ENCODE assay signal across 24 cellular contexts in the genomic region with DNA sequence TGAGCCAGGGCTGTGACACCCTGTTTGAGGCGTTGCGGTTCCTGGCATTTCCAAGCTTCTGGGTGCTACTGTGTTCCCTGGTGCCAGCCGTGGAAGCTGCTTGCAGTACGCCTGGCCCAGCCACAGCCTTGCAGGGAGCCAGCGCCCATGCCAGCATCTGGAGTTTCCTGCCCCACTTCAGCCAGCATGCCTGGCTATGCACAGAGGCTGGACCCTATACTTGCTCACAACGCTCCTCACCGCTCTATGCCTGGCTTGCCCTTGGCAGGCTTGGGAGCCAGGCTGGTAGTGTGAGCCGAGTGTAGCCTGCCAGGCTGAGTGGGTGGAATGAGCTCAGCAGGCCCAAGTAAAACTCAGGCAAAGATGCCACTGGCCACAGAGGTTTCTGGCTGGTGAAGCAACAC. TPM values are rescaled to one million over a fixed set of nuclear protein-coding genes. Genes with fewer than 3 reads are reported as not detected.
DNase-seq lines count a peak whose midpoint lies in the region; ATAC-seq, FAIRE-seq and TF ChIP-seq lines count a peak whose summit lies in the region.
"Had no signal": no experiment of that assay in that cellular context is flagged by ENCODE, and none has a peak within 500 bp of the region (broad histone marks: within the 10 kb centered on the region; RNA-seq: fewer than 3 reads in every experiment).

No MANE protein-coding gene starts in this region.

- H4K20me1 ChIP-seq in astrocyte (ENCODE audit: insufficient read depth, low read length), result peaks cover 4% of the 10 kb centered on the region

- no peak for FAIRE-seq in astrocyte (lab: Jason Lieb, UNC)
- no peak for FAIRE-seq in GM12892 (lab: Jason Lieb, UNC)

- peaks cover 46% of the 10 kb centered on the region for H3K79me2 ChIP-seq in astrocyte (ENCODE audit: insufficient read depth, low read length)

- H3K4me3 Mint-ChIP-seq in astrocyte (ENCODE audit: unreplicated experiment), result no peak overlapping the region
- H3K4me3 Mint-ChIP-seq: CD4-positive, CD25-positive, alpha-beta regulatory T cell; stimulated activated naive B cell treated with anti-CD40 and anti-IgM and Interleukin-4, amounts not matched to agents 10 μg/mL and 1 μg/mL and 100 μg/mL, for 72 hours; T-helper 17 cell had no signal

- intact Hi-C loops in left cardiac atrium (cut with DNase I) (no loop called here), sciatic nerve (cut with DNase I) (no loop called here)

- DNase-seq in EL, result peak; percentile 7
- peak; percentile 39 for DNase-seq in astrocyte (ENCODE audit: low read depth)
- no peak for DNase-seq in left cardiac atrium
- no peak for DNase-seq in sciatic nerve (ENCODE audit: low spot score)
- no peak for DNase-seq in GM12892 (ENCODE audit: insufficient read length)
- DNase-seq in medulla oblongata (ENCODE audit: extremely low spot score), result no peak
- DNase-seq in NCI-H526 (lab: John Stamatoyannopoulos, UW), result no peak
- DNase-seq in SIG-M5 (lab: John Stamatoyannopoulos, UW), result no peak
- DNase-seq: activated CD4-positive, alpha-beta T cell treated with anti-CD3 and anti-CD28 coated beads, Interleukin-2, amount 50 U/mL, for 4 hours; activated effector memory CD4-positive, alpha-beta T cell treated with Interleukin-2 at 50 U/mL for 16 hours; CD4-positive, CD25-positive, alpha-beta regulatory T cell; GF-D8; KBM-7; left lung; mucosa of descending colon; NCI-H1930; NCI-H226; PC-9; retina; stimulated activated naive B cell treated with anti-CD40 and anti-IgM and Interleukin-4, amounts not matched to agents 10 μg/mL and 1 μg/mL and 100 μg/mL, for 72 hours; T-helper 17 cell had no signal

- H3K4me3 ChIP-seq in astrocyte (ENCODE audit: insufficient read depth, low read depth, low read length), result no peak overlapping the region
- H3K4me3 ChIP-seq: adrenal gland, cardiac muscle cell, left lung, mucosa of descending colon, PC-9, thoracic aorta had no signal

- no peaks in the 10 kb centered on the region for H3K36me3 ChIP-seq in astrocyte (ENCODE audit: insufficient read depth, low read length)
- H3K36me3 ChIP-seq: adrenal gland, cardiac muscle cell, left lung, thoracic aorta had no signal

- no peak for TF ChIP-seq CTCF in astrocyte (IDR thresholded peaks at IDR 0.05; ENCODE audit: insufficient read depth, low read depth, low read length)

- TF ChIP-seq POLR2A in GM12892 (IDR thresholded peaks at IDR 0.05; ENCODE audit: low read depth, low read length), result no peak

- H3K9me3 ChIP-seq in astrocyte (ENCODE audit: insufficient read depth, low read depth, low read length), result no peaks in the 10 kb centered on the region
- H3K9me3 ChIP-seq: adrenal gland, left lung, mucosa of descending colon, thoracic aorta had no signal

- no peak overlapping the region for H3K4me2 ChIP-seq in astrocyte (ENCODE audit: low read length)
- H3K4me2 ChIP-seq: PC-9 had no signal

- no peaks in the 10 kb centered on the region for H3K27me3 ChIP-seq in astrocyte (ENCODE audit: insufficient read depth, low read length)
- H3K27me3 ChIP-seq: adrenal gland, cardiac muscle cell, left lung had no signal

- no peaks in the 10 kb centered on the region for H3K4me1 ChIP-seq in astrocyte (ENCODE audit: insufficient read depth, low read length)
- H3K4me1 ChIP-seq: adrenal gland, left lung had no signal

- H3K27ac Mint-ChIP-seq in astrocyte (ENCODE audit: unreplicated experiment), result peak overlapping the region; percentile 47
- H3K27ac Mint-ChIP-seq: CD4-positive, CD25-positive, alpha-beta regulatory T cell; stimulated activated naive B cell treated with anti-CD40 and anti-IgM and Interleukin-4, amounts not matched to agents 10 μg/mL and 1 μg/mL and 100 μg/mL, for 72 hours; T-helper 17 cell had no signal

- H3K36me3 Mint-ChIP-seq in astrocyte (ENCODE audit: low read depth, unreplicated experiment), result no peaks in the 10 kb centered on the region
- H3K36me3 Mint-ChIP-seq: CD4-positive, CD25-positive, alpha-beta regulatory T cell; stimulated activated naive B cell treated with anti-CD40 and anti-IgM and Interleukin-4, amounts not matched to agents 10 μg/mL and 1 μg/mL and 100 μg/mL, for 72 hours had no signal

- H3K9ac ChIP-seq in astrocyte (ENCODE audit: low read length), result no peak overlapping the region

- H3K4me1 Mint-ChIP-seq in astrocyte (ENCODE audit: low read depth, unreplicated experiment), result peaks cover 15% of the 10 kb centered on the region
- H3K4me1 Mint-ChIP-seq: CD4-positive, CD25-positive, alpha-beta regulatory T cell; stimulated activated naive B cell treated with anti-CD40 and anti-IgM and Interleukin-4, amounts not matched to agents 10 μg/mL and 1 μg/mL and 100 μg/mL, for 72 hours; T-helper 17 cell had no signal

- H3K27me3 Mint-ChIP-seq in astrocyte (ENCODE audit: low read depth, unreplicated experiment), result no peaks in the 10 kb centered on the region
- H3K27me3 Mint-ChIP-seq: CD4-positive, CD25-positive, alpha-beta regulatory T cell had no signal

- no peaks in the 10 kb centered on the region for H3K9me3 Mint-ChIP-seq in astrocyte (ENCODE audit: unreplicated experiment)

- no peak overlapping the region for H3K27ac ChIP-seq in astrocyte (ENCODE audit: low read depth, low read length)
- H3K27ac ChIP-seq: adrenal gland, cardiac muscle cell, left lung, PC-9 had no signal

- no peak overlapping the region for H2AFZ ChIP-seq in astrocyte (ENCODE audit: low read depth, low read length)
- H2AFZ ChIP-seq: PC-9 had no signal

- ATAC-seq in left cardiac atrium (peak; percentile 82 to 84), sciatic nerve (peak; percentile 39)
- ATAC-seq: left lung; mucosa of descending colon; stimulated activated naive B cell treated with anti-CD40 and anti-IgM and Interleukin-4, amounts not matched to agents 10 μg/mL and 1 μg/mL and 100 μg/mL, for 72 hours; T-helper 17 cell had no signal

RNA-seq across cellular contexts. Expression of a gene that starts 22.4 kb away (rescaled TPM):
- total RNA-seq in astrocyte (33.0 and 33.7 TPM in 2 replicates), left cardiac atrium (10 to 100 TPM; 11.1 to 13.9 TPM), sciatic nerve (28.9 TPM)
- not detected for polyA plus RNA-seq in GM12892 (2012; ENCODE audit: missing spikeins)
- total RNA-seq: CD4-positive, CD25-positive, alpha-beta regulatory T cell; T-helper 17 cell had no signal
- polyA plus RNA-seq: CD4-positive, CD25-positive, alpha-beta regulatory T cell had no signal

Comparison
In these comparisons a context has a peak if more than half of its experiments do, and no peak if none do; other contexts are left out.
1. DNase-seq: peak in EL (single experiment) and astrocyte (single experiment); none in left cardiac atrium (single experiment), sciatic nerve (single experiment), GM12892 (single experiment), medulla oblongata (single experiment), NCI-H526 (0 of 2) and SIG-M5 (single experiment).